Comparison of ENCODE assay signal across 13 cellular contexts in the genomic region with DNA sequence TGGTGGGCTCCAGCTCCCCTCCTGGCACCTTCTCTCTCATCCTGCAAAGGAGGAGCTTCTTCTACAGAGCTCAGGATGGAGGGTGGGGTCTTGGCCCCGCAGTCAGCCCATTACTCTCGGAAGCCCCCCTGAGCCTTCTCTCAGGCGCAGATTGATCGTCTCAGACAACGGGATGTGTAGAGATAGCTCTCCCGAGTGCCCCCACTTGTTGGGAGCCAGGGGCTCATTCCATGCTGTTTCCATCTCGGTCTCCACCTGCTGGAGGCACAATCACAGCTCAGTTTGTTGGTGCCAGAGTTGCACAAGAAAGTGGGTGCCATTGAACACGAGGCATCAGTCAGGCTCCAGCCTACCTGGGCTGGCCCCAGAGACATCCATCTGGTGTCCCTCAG. TPM values are rescaled to one million over a fixed set of nuclear protein-coding genes. Genes with fewer than 3 reads are reported as not detected.
DNase-seq lines count a peak whose midpoint lies in the region; ATAC-seq and TF ChIP-seq lines count a peak whose summit lies in the region.
"Had no signal": no experiment of that assay in that cellular context is flagged by ENCODE, and none has a peak within 500 bp of the region (broad histone marks: within the 10 kb centered on the region; RNA-seq: fewer than 3 reads in every experiment).

No MANE protein-coding gene starts in this region.

- TF ChIP-seq CTCF in GM13976 (IDR thresholded peaks at IDR 0.05; ENCODE audit: borderline replicate concordance, control extremely low read depth, extremely low read depth, insufficient read depth, missing control alignments), result no peak
- TF ChIP-seq CTCF in activated B cell treated with CpG ODN at 0.5 μM for 24 hours (IDR thresholded peaks at IDR 0.05), result no peak

- in situ Hi-C loops in GM13976 (cut with MboI; ENCODE audit: low sequenced_read_pairs, unreplicated experiment), result no loop called here

- ATAC-seq in activated B cell treated with CpG ODN at 0.5 μM for 24 hours (ENCODE audit: low read depth), result no peak
- ATAC-seq in stimulated activated naive B cell treated with anti-CD40 and anti-IgM and Interleukin-4, amounts not matched to agents 10 μg/mL and 1 μg/mL and 100 μg/mL, for 72 hours (replicated peaks), result no peak
- ATAC-seq in GM19452 (IDR thresholded peaks at IDR 0.05; ENCODE audit: unreplicated experiment), result no peak
- ATAC-seq in GM18519 (IDR thresholded peaks at IDR 0.05; ENCODE audit: low FRiP score, unreplicated experiment), result no peak

- H3K4me3 Mint-ChIP-seq in activated B cell treated with CpG ODN at 0.5 μM for 24 hours, result peak overlapping the region; percentile 66
- H3K4me3 Mint-ChIP-seq in stimulated activated naive B cell treated with anti-CD40 and anti-IgM and Interleukin-4, amounts not matched to agents 10 μg/mL and 1 μg/mL and 100 μg/mL, for 72 hours, result peak overlapping the region; percentile 58 to 77

- H3K9me3 Mint-ChIP-seq in activated B cell treated with CpG ODN at 0.5 μM for 24 hours, result peaks cover 22% of the 10 kb centered on the region
- H3K9me3 Mint-ChIP-seq in stimulated activated naive B cell treated with anti-CD40 and anti-IgM and Interleukin-4, amounts not matched to agents 10 μg/mL and 1 μg/mL and 100 μg/mL, for 72 hours, result peaks cover 15 to 17% of the 10 kb centered on the region in 2 donors

- DNase-seq in GM13976 (ENCODE audit: low spot score), result peak; percentile 20
- no peak for DNase-seq in activated B cell treated with CpG ODN at 0.5 μM for 24 hours
- DNase-seq in iris pigment epithelial cell (ENCODE audit: low read depth), result peak; percentile 8
- no peak for DNase-seq in stimulated activated naive B cell treated with anti-CD40 and anti-IgM and Interleukin-4, amounts not matched to agents 10 μg/mL and 1 μg/mL and 100 μg/mL, for 72 hours
- no peak for DNase-seq in HK-2 (ENCODE audit: unreplicated experiment)
- DNase-seq: activated CD8-positive, alpha-beta memory T cell treated with anti-CD3 and anti-CD28 coated beads for 24 hours; Calu3; effector CD4-positive, alpha-beta T cell; NCI-H2029; stimulated activated CD4-positive, alpha-beta T cell treated with anti-CD3 and anti-CD28 coated beads, Interleukin-12 subunit alpha, Interleukin-12 subunit beta, amount 100 ng/mL, for 4 hours; T-helper 1 cell had no signal

- peaks cover 9% of the 10 kb centered on the region for H3K4me1 Mint-ChIP-seq in activated B cell treated with CpG ODN at 0.5 μM for 24 hours
- H3K4me1 Mint-ChIP-seq in stimulated activated naive B cell treated with anti-CD40 and anti-IgM and Interleukin-4, amounts not matched to agents 10 μg/mL and 1 μg/mL and 100 μg/mL, for 72 hours, result peaks cover 8 to 18% of the 10 kb centered on the region in 2 donors

- POLR2A ChIA-PET in activated B cell treated with CpG ODN at 0.5 μM for 24 hours (lab: Charles Lee), result no interaction called here

- H3K27me3 Mint-ChIP-seq in activated B cell treated with CpG ODN at 0.5 μM for 24 hours, result peaks cover 13% of the 10 kb centered on the region
- H3K27me3 Mint-ChIP-seq in stimulated activated naive B cell treated with anti-CD40 and anti-IgM and Interleukin-4, amounts not matched to agents 10 μg/mL and 1 μg/mL and 100 μg/mL, for 72 hours, result peaks cover 19 to 22% of the 10 kb centered on the region in 2 donors

- intact Hi-C loops in activated B cell treated with CpG ODN at 0.5 μM for 24 hours (cut with micrococcal nuclease), result loop anchor here (5.0 kb wide), 1 partner anchor 33 kb away; no protein-coding TSS in a partner anchor

- no peak overlapping the region for H3K27ac Mint-ChIP-seq in activated B cell treated with CpG ODN at 0.5 μM for 24 hours
- H3K27ac Mint-ChIP-seq in stimulated activated naive B cell treated with anti-CD40 and anti-IgM and Interleukin-4, amounts not matched to agents 10 μg/mL and 1 μg/mL and 100 μg/mL, for 72 hours, result peak overlapping the region; percentile 63

- peaks cover 8% of the 10 kb centered on the region for H3K36me3 Mint-ChIP-seq in activated B cell treated with CpG ODN at 0.5 μM for 24 hours (ENCODE audit: low read depth)
- peaks cover 17 to 31% of the 10 kb centered on the region in 2 donors for H3K36me3 Mint-ChIP-seq in stimulated activated naive B cell treated with anti-CD40 and anti-IgM and Interleukin-4, amounts not matched to agents 10 μg/mL and 1 μg/mL and 100 μg/mL, for 72 hours

- CTCF ChIA-PET in activated B cell treated with CpG ODN at 0.5 μM for 24 hours (lab: Charles Lee), result no interaction called here

RNA-seq across cellular contexts. Expression of gene ZNF135, which starts 3.6 kb away (rescaled TPM):
- 5.8 and 7.5 TPM in 2 replicates for total RNA-seq in activated B cell treated with CpG ODN at 0.5 μM for 24 hours
- total RNA-seq: Calu3 had no signal

RNA-seq across cellular contexts. Expression of gene ZSCAN1, which starts 21.7 kb away (rescaled TPM):
- total RNA-seq in activated B cell treated with CpG ODN at 0.5 μM for 24 hours, result not detected in 2 replicates
- total RNA-seq: Calu3 had no signal

RNA-seq across cellular contexts. Expression of gene ZSCAN18, which starts 42.6 kb away (rescaled TPM):
- total RNA-seq in activated B cell treated with CpG ODN at 0.5 μM for 24 hours, result 40.8 and 49.8 TPM in 2 replicates

RNA-seq across cellular contexts. Expression of gene ZNF606, which starts 52.9 kb away (rescaled TPM):
- 27.8 and 32.9 TPM in 2 replicates for total RNA-seq in activated B cell treated with CpG ODN at 0.5 μM for 24 hours

Comparison
In these comparisons a context has a peak if more than half of its experiments do, and no peak if none do; other contexts are left out.
1. DNase-seq: peak in GM13976 (single experiment) and iris pigment epithelial cell (single experiment); none in activated B cell treated with CpG ODN at 0.5 μM for 24 hours (single experiment), stimulated activated naive B cell treated with anti-CD40 and anti-IgM and Interleukin-4, amounts not matched to agents 10 μg/mL and 1 μg/mL and 100 μg/mL, for 72 hours (single experiment) and HK-2 (single experiment).